Comparison of ENCODE assay signal across 11 cellular contexts in the genomic region with DNA sequence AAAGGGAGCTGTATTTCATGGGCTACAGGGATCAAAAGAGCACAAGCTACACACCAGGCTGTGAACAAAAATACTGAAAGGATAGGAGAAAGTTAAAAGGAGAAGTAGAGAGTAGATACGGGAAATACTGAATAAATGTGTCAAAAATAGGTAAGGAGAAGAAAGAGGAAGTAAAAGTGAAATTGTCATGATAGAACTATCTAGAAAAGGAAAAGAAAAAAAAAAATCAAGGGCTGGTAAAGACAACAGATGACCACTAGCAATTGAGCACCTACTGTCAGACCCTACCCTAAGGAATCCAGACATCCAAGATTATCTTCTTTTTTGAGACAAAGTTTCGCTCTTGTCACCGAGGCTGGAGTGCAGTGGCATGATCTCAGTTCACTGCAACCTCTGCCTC. TPM values are rescaled to one million over a fixed set of nuclear protein-coding genes. Genes with fewer than 3 reads are reported as not detected.
DNase-seq lines count a peak whose midpoint lies in the region; ATAC-seq and TF ChIP-seq lines count a peak whose summit lies in the region.
"Had no signal": no experiment of that assay in that cellular context is flagged by ENCODE, and none has a peak within 500 bp of the region (broad histone marks: within the 10 kb centered on the region; RNA-seq: fewer than 3 reads in every experiment).

No MANE protein-coding gene starts in this region.

- peaks cover under 1% of the 10 kb centered on the region; the same call in 1 of the 2 replicates for H3K9me3 ChIP-seq in OCI-LY3 (ENCODE audit: insufficient read depth, low read length)
- H3K9me3 ChIP-seq in testis, result no peaks in the 10 kb centered on the region

- DNase-seq in superior temporal gyrus (ENCODE audit: extremely low spot score) (no peak), NK-92 (lab: John Stamatoyannopoulos, UW; ENCODE audit: unreplicated experiment) (no peak), testis (no peak)
- no peak for DNase-seq in activated T-cell treated with anti-CD3 and anti-CD28 coated beads, Interleukin-2, amount 50 U/mL, for 4 hours

- H3K4me3 ChIP-seq in GM08714 (ENCODE audit: low read length), result peak overlapping the region; percentile 46; the same call in 1 of the 2 replicates
- H3K4me3 ChIP-seq in OCI-LY3 (ENCODE audit: low read length), result peak overlapping the region; percentile 82
- no peak overlapping the region for H3K4me3 ChIP-seq in testis
- H3K4me3 ChIP-seq: smooth muscle cell had no signal

- H3K36me3 ChIP-seq in OCI-LY3 (replicated peaks; ENCODE audit: low read depth, low read length) (peaks cover 43% of the 10 kb centered on the region), testis (ENCODE audit: low read depth, missing control alignments) (no peaks in the 10 kb centered on the region)

- H3K9ac ChIP-seq in OCI-LY3 (ENCODE audit: low read length), result peak overlapping the region; percentile 96

- no peak for TF ChIP-seq POLR2A in testis (IDR thresholded peaks at IDR 0.05)

- no peaks in the 10 kb centered on the region for H3K36me3 Mint-ChIP-seq in activated T-cell treated with anti-CD3 and anti-CD28 coated beads, Interleukin-2, amount 50 U/mL, for 4 hours (ENCODE audit: insufficient read depth)

- peak overlapping the region; percentile 93 for H3K27ac ChIP-seq in OCI-LY3 (ENCODE audit: low read length)
- no peak overlapping the region for H3K27ac ChIP-seq in testis

- H4K20me1 ChIP-seq in OCI-LY3 (ENCODE audit: insufficient read depth, low read length), result no peaks in the 10 kb centered on the region

- peaks cover 36% of the 10 kb centered on the region for H3K27me3 Mint-ChIP-seq in activated T-cell treated with anti-CD3 and anti-CD28 coated beads, Interleukin-2, amount 50 U/mL, for 4 hours (ENCODE audit: low read depth)

- peaks cover 4% of the 10 kb centered on the region for H3K4me1 Mint-ChIP-seq in activated T-cell treated with anti-CD3 and anti-CD28 coated beads, Interleukin-2, amount 50 U/mL, for 4 hours (ENCODE audit: low read depth)

- H3K79me2 ChIP-seq in OCI-LY3 (ENCODE audit: low read length), result peaks cover 98% of the 10 kb centered on the region

- ATAC-seq in GM21367 (IDR thresholded peaks at IDR 0.05; ENCODE audit: unreplicated experiment) (peak; percentile 35), HG03097 (IDR thresholded peaks at IDR 0.05; ENCODE audit: low FRiP score, unreplicated experiment) (peak; percentile 45)
- no peak for ATAC-seq in activated T-cell treated with anti-CD3 and anti-CD28 coated beads, Interleukin-2, amount 50 U/mL, for 4 hours
- ATAC-seq: Panc1 had no signal

- H3K4me3 Mint-ChIP-seq in activated T-cell treated with anti-CD3 and anti-CD28 coated beads, Interleukin-2, amount 50 U/mL, for 4 hours, result no peak overlapping the region

- 63 to 85% methylated on average over 3 of the region's 3 CpGs for WGBS in testis, 2 donors

- H3K4me2 ChIP-seq in OCI-LY3 (ENCODE audit: low read length), result peak overlapping the region; percentile 95
- H3K4me2 ChIP-seq: smooth muscle cell had no signal

- no peak overlapping the region for H2AFZ ChIP-seq in OCI-LY3 (ENCODE audit: low read depth, low read length)

- H3K27me3 ChIP-seq in OCI-LY3 (ENCODE audit: low read depth, low read length) (no peaks in the 10 kb centered on the region), testis (no peaks in the 10 kb centered on the region)

- TF ChIP-seq CTCF in OCI-LY3 (IDR thresholded peaks at IDR 0.05; ENCODE audit: low read depth, low read length) (no peak), testis (IDR thresholded peaks at IDR 0.05) (no peak)

- H3K4me1 ChIP-seq in OCI-LY3 (ENCODE audit: low read length) (peaks cover 66% of the 10 kb centered on the region), testis (no peaks in the 10 kb centered on the region)

- H3K9me3 Mint-ChIP-seq in activated T-cell treated with anti-CD3 and anti-CD28 coated beads, Interleukin-2, amount 50 U/mL, for 4 hours, result no peaks in the 10 kb centered on the region

- intact Hi-C loops in testis (cut with DNase I; ENCODE audit: low total_unique reads), result no loop called here

RNA-seq across cellular contexts. Expression of a gene that starts 4.8 kb away (rescaled TPM):
- 1 to 10 TPM in 2 of 3 donors, under 1 TPM in 1; 0.94 to 1.8 (median 1.1) TPM for total RNA-seq in activated T-cell treated with anti-CD3 and anti-CD28 coated beads, Interleukin-2, amount 50 U/mL, for 4 hours
- 10 to 100 TPM; 18.3 to 45.6 TPM for total RNA-seq in testis
- polyA plus RNA-seq in testis (ENCODE audit: insufficient read depth, low read depth, low replicate concordance), result 36.2 TPM
- total RNA-seq: bronchial epithelial cell had no signal
- polyA plus RNA-seq: smooth muscle cell had no signal

Comparison
In these comparisons a context has a peak if more than half of its experiments do, and no peak if none do; other contexts are left out.
1. H3K4me3 ChIP-seq: peak in GM08714 (single experiment) and OCI-LY3 (single experiment); none in testis (0 of 2).
2. ATAC-seq: peak in GM21367 (single experiment) and HG03097 (single experiment); none in activated T-cell treated with anti-CD3 and anti-CD28 coated beads, Interleukin-2, amount 50 U/mL, for 4 hours (0 of 2).
3. RNA of a gene that starts 4.8 kb away (total RNA-seq): 18.3 to 45.6 TPM in testis; 0.94 to 1.8 TPM in activated T-cell treated with anti-CD3 and anti-CD28 coated beads, Interleukin-2, amount 50 U/mL, for 4 hours; every median in the first group is over 4 times any median in the second.